ENCODE assay signal across 37 cellular contexts in genomic region chr18:37085362-37085761, GRCh38.
"Had no signal": no experiment of that assay in that cellular context is flagged by ENCODE, and none has a peak within 500 bp of the region (broad histone marks: within the 10 kb centered on the region; RNA-seq: fewer than 3 reads in every experiment).

No MANE protein-coding gene starts in this region.

- H3K4me1 Mint-ChIP-seq: activated B cell treated with CpG ODN at 0.5 μM for 24 hours; activated naive CD4-positive, alpha-beta T cell treated with anti-CD3 and anti-CD28 coated beads, Interleukin-2, amount 10 ng/mL, durations not matched to agents 7 days and 5 days; activated naive CD8-positive, alpha-beta T cell treated with anti-CD3 and anti-CD28 coated beads, Interleukin-2, amount 50 U/mL, for 24 hours; brain had no signal

- H3K4me3 Mint-ChIP-seq: activated B cell treated with CpG ODN at 0.5 μM for 24 hours; activated CD4-positive, alpha-beta memory T cell treated with anti-CD3 and anti-CD28 coated beads for 36 hours; activated naive CD4-positive, alpha-beta T cell treated with anti-CD3 and anti-CD28 coated beads, Interleukin-2, amount 10 ng/mL, durations not matched to agents 7 days and 5 days; activated naive CD8-positive, alpha-beta T cell; activated naive CD8-positive, alpha-beta T cell treated with anti-CD3 and anti-CD28 coated beads, Interleukin-2, amount 50 U/mL, for 24 hours; activated T-cell treated with anti-CD3 and anti-CD28 coated beads, Interleukin-2, amount 50 U/mL, for 4 hours; activated T-helper 1 cell treated with anti-CD3 and anti-CD28 coated beads, Interleukin-12 subunit alpha, Interleukin-12 subunit beta, Interleukin-2, Interleukin-4 antibody, amounts not matched to agents 30 ng/mL and 10 ng/mL and 1 ng/mL, durations not matched to agents 14 hours and 24 hours and 36 hours; brain; T-helper 1 cell treated with Interleukin-12 subunit alpha and Interleukin-12 subunit beta and Interleukin-4 antibody, amounts not matched to agents 30 μg/mL and 1 μg/mL, for 36 hours; T-helper 2 cell treated with Interferon-gamma antibody and Interleukin-4, amounts not matched to agents 5 μg/mL and 100 μg/mL, for 36 hours had no signal

- FAIRE-seq: bronchial epithelial cell, TTC549 had no signal

- H3K27me3 Mint-ChIP-seq: activated B cell treated with CpG ODN at 0.5 μM for 24 hours; activated CD4-positive, alpha-beta memory T cell treated with anti-CD3 and anti-CD28 coated beads for 36 hours; activated naive CD4-positive, alpha-beta T cell treated with anti-CD3 and anti-CD28 coated beads, Interleukin-2, amount 10 ng/mL, durations not matched to agents 7 days and 5 days; activated naive CD8-positive, alpha-beta T cell; activated naive CD8-positive, alpha-beta T cell treated with anti-CD3 and anti-CD28 coated beads, Interleukin-2, amount 50 U/mL, for 24 hours; brain had no signal

- H3K4me3 ChIP-seq: MG63, Peyer's patch, SJSA1 had no signal

- H3K9me3 ChIP-seq: MG63, Peyer's patch, SJSA1, SK-N-SH had no signal

- ATAC-seq: activated naive CD8-positive, alpha-beta T cell treated with anti-CD3 and anti-CD28 coated beads, Interleukin-2, amount 50 U/mL, for 24 hours; activated T-cell treated with anti-CD3 and anti-CD28 coated beads, Interleukin-2, amount 50 U/mL, for 4 hours; PC-3 had no signal

- H3K36me3 ChIP-seq: MG63, Peyer's patch, SJSA1 had no signal

- DNase-seq: activated B cell treated with CpG ODN at 0.5 μM for 24 hours; activated CD4-positive, alpha-beta memory T cell treated with anti-CD3 and anti-CD28 coated beads for 36 hours; activated CD4-positive, alpha-beta T cell treated with anti-CD3 and anti-CD28 coated beads for 4 hours; activated CD4-positive, alpha-beta T cell treated with anti-CD3 and anti-CD28 coated beads, Interleukin-2, amount 50 U/mL, for 1 hour; activated CD4-positive, CD25-positive, alpha-beta regulatory T cell treated with anti-CD3 and anti-CD28 coated beads, Interleukin-2, amount 50 U/mL, for 72 hours; activated CD8-positive, alpha-beta memory T cell treated with anti-CD3 and anti-CD28 coated beads, Interleukin-2, amount 50 U/mL, for 4 hours; activated naive CD4-positive, alpha-beta T cell treated with anti-CD3 and anti-CD28 coated beads, Interleukin-2, amount 10 ng/mL, durations not matched to agents 7 days and 5 days; activated naive CD8-positive, alpha-beta T cell treated with anti-CD3 and anti-CD28 coated beads, Interleukin-2, amount 50 U/mL, for 24 hours; activated T-cell treated with anti-CD3 and anti-CD28 coated beads for 4 hours; activated T-cell treated with anti-CD3 and anti-CD28 coated beads, Interleukin-2, amount 50 U/mL, for 4 hours; anterior cingulate cortex; caudate nucleus; Kasumi-1; KG1; MG63; MV-4-11; NCI-H1092; NCI-H1436 treated with DMSO at 0.1 percent for 48 hours; NCI-H1694 treated with DMSO at 0.1 percent for 48 hours; NCI-H2029; NCI-H345; NCI-H526; NCI-H748 treated with DMSO at 0.1 percent for 48 hours; NK-92 treated with Interleukin-12 subunit alpha and Interleukin-12 subunit beta, amount 100 ng/mL, for 24 hours; PC-3; Peyer's patch; RPMI8226; SHP77 treated with DMSO at 0.1 percent for 48 hours; SK-N-SH had no signal

- H3K27ac Mint-ChIP-seq: activated B cell treated with CpG ODN at 0.5 μM for 24 hours; activated CD4-positive, alpha-beta memory T cell treated with anti-CD3 and anti-CD28 coated beads for 36 hours; activated naive CD4-positive, alpha-beta T cell treated with anti-CD3 and anti-CD28 coated beads, Interleukin-2, amount 10 ng/mL, durations not matched to agents 7 days and 5 days; activated naive CD8-positive, alpha-beta T cell; activated naive CD8-positive, alpha-beta T cell treated with anti-CD3 and anti-CD28 coated beads, Interleukin-2, amount 50 U/mL, for 24 hours; activated T-helper 1 cell treated with anti-CD3 and anti-CD28 coated beads, Interleukin-12 subunit alpha, Interleukin-12 subunit beta, Interleukin-2, Interleukin-4 antibody, amounts not matched to agents 30 ng/mL and 10 ng/mL and 1 ng/mL, durations not matched to agents 14 hours and 24 hours and 36 hours; brain; T-helper 1 cell treated with Interleukin-12 subunit alpha and Interleukin-12 subunit beta and Interleukin-4 antibody, amounts not matched to agents 30 μg/mL and 1 μg/mL, for 36 hours; T-helper 2 cell treated with Interferon-gamma antibody and Interleukin-4, amounts not matched to agents 5 μg/mL and 100 μg/mL, for 36 hours had no signal

- H3K27ac ChIP-seq: Peyer's patch, SJSA1 had no signal

- H3K9ac ChIP-seq: SK-N-SH had no signal

- H3K27me3 ChIP-seq: MG63, Peyer's patch, SJSA1 had no signal

- H3K4me1 ChIP-seq: Peyer's patch, SJSA1 had no signal

- H3K36me3 Mint-ChIP-seq: activated naive CD4-positive, alpha-beta T cell treated with anti-CD3 and anti-CD28 coated beads, Interleukin-2, amount 10 ng/mL, durations not matched to agents 7 days and 5 days had no signal
